In genomic region chrX:107675823-107676555, GRCh38 we compare ENCODE assay signal across 8 cellular contexts. TPM values are rescaled to one million over a fixed set of nuclear protein-coding genes. Genes with fewer than 3 reads are reported as not detected.
A peak's percentile ranks its signal among the peaks of the same experiment; 100 is the strongest.
DNase-seq lines count a peak whose midpoint lies in the region; ATAC-seq and TF ChIP-seq lines count a peak whose summit lies in the region.

No MANE protein-coding gene starts in this region.

- H3K27me3 ChIP-seq in CD8-positive, alpha-beta memory T cell (ENCODE audit: insufficient read depth, low read length, poor library complexity, severe bottlenecking), result no peaks in the 10 kb centered on the region
- peaks cover 0 to 18% (median 0%) of the 10 kb centered on the region in 3 donors for H3K27me3 ChIP-seq in stomach

- no peaks in the 10 kb centered on the region for H3K9me3 ChIP-seq in CD8-positive, alpha-beta memory T cell (ENCODE audit: low read length)
- no peaks in the 10 kb centered on the region for H3K9me3 ChIP-seq in stomach

- peak in 2 of 5 donors; percentile 42 to 47 for DNase-seq in CD8-positive, alpha-beta memory T cell
- DNase-seq in NCI-H146 (lab: John Stamatoyannopoulos, UW) (peak; percentile 46), immature natural killer cell (no peak), stomach (no peak), NCI-H446 treated with DMSO at 0.1 percent for 48 hours (lab: John Stamatoyannopoulos, UW) (no peak)
- DNase-seq in activated naive CD8-positive, alpha-beta T cell treated with anti-CD3 and anti-CD28 coated beads for 36 hours, result no peak
- no peak for DNase-seq in stimulated activated CD4-positive, alpha-beta T cell treated with anti-CD3 and anti-CD28 coated beads, Interleukin-15, amount 100 ng/mL, for 24 hours

- H3K4me1 ChIP-seq in CD8-positive, alpha-beta memory T cell (ENCODE audit: insufficient read depth, low read length), result peaks cover 64% of the 10 kb centered on the region
- peaks cover 10 to 41% (median 33%) of the 10 kb centered on the region in 4 donors for H3K4me1 ChIP-seq in stomach

- H3K9me3 Mint-ChIP-seq in CD8-positive, alpha-beta memory T cell, result peaks cover 0 to 2% (median 0%) of the 10 kb centered on the region in 5 donors
- H3K9me3 Mint-ChIP-seq in activated naive CD8-positive, alpha-beta T cell treated with anti-CD3 and anti-CD28 coated beads for 36 hours, result no peaks in the 10 kb centered on the region
- peaks cover 0 to 2% (median 0%) of the 10 kb centered on the region in 6 donors for H3K9me3 Mint-ChIP-seq in immature natural killer cell

- intact Hi-C loops in stomach (cut with DNase I; ENCODE audit: low total_unique reads), result no loop called here

- H3K36me3 ChIP-seq in CD8-positive, alpha-beta memory T cell (ENCODE audit: insufficient read depth, low read length), result no peaks in the 10 kb centered on the region
- no peaks in the 10 kb centered on the region for H3K36me3 ChIP-seq in stomach

- TF ChIP-seq EP300 in stomach (IDR thresholded peaks at IDR 0.05), result no peak

- H3K27me3 Mint-ChIP-seq in CD8-positive, alpha-beta memory T cell, result peaks cover 0 to 14% of the 10 kb centered on the region in 2 donors
- no peaks in the 10 kb centered on the region for H3K27me3 Mint-ChIP-seq in activated naive CD8-positive, alpha-beta T cell treated with anti-CD3 and anti-CD28 coated beads for 36 hours
- H3K27me3 Mint-ChIP-seq in immature natural killer cell (ENCODE audit: low read depth in 3 of 3), result peaks cover 26 to 37% (median 33%) of the 10 kb centered on the region in 3 donors

- CTCF ChIA-PET in CD8-positive, alpha-beta memory T cell (lab: Charles Lee), result interaction anchor here (0.9 to 10.9 kb wide), 4 partner anchors 10 to 101 kb away, joined by 3 to 300 read pairs (median 3); partner anchors contain the start of gene NCBP2L

- POLR2A ChIA-PET in CD8-positive, alpha-beta memory T cell (lab: Charles Lee), result interaction anchor here (0.8 to 9.4 kb wide), 4 partner anchors 10 to 66 kb away, joined by 3 to 330 read pairs (median 4); no protein-coding TSS in a partner anchor

- no peak for TF ChIP-seq CTCF in stomach (IDR thresholded peaks at IDR 0.05)

- ATAC-seq in HG03025 (IDR thresholded peaks at IDR 0.05; ENCODE audit: low FRiP score, unreplicated experiment), result no peak

- no peak for TF ChIP-seq POLR2A in stomach (IDR thresholded peaks at IDR 0.05)

- 10 to 33% (median 19%) methylated on average over 9 of the region's 9 CpGs for WGBS in stomach, 5 donors

- peaks cover 69 to 88% (median 82%) of the 10 kb centered on the region in 3 donors for H3K4me1 Mint-ChIP-seq in CD8-positive, alpha-beta memory T cell
- peaks cover 44% of the 10 kb centered on the region for H3K4me1 Mint-ChIP-seq in activated naive CD8-positive, alpha-beta T cell treated with anti-CD3 and anti-CD28 coated beads for 36 hours
- peaks cover 60 to 62% of the 10 kb centered on the region in 2 donors for H3K4me1 Mint-ChIP-seq in immature natural killer cell

- peaks cover 0 to 3% (median 0%) of the 10 kb centered on the region in 3 donors for H3K36me3 Mint-ChIP-seq in CD8-positive, alpha-beta memory T cell
- H3K36me3 Mint-ChIP-seq in activated naive CD8-positive, alpha-beta T cell treated with anti-CD3 and anti-CD28 coated beads for 36 hours, result peaks cover 4% of the 10 kb centered on the region
- H3K36me3 Mint-ChIP-seq in immature natural killer cell, result no peaks in the 10 kb centered on the region

- H3K4me3 ChIP-seq in CD8-positive, alpha-beta memory T cell (ENCODE audit: low read length), result peak overlapping the region; percentile 53
- H3K4me3 ChIP-seq in stomach, result peak overlapping the region; percentile 43 to 52 (median 50)

- H3K27ac ChIP-seq in CD8-positive, alpha-beta memory T cell (ENCODE audit: low read depth, low read length), result peak overlapping the region; percentile 99
- H3K27ac ChIP-seq in stomach, result peak overlapping the region; percentile 90 to 94 (median 93)

- H3K27ac Mint-ChIP-seq in CD8-positive, alpha-beta memory T cell, result peak overlapping the region; percentile 99 to 100 (median 100)
- H3K27ac Mint-ChIP-seq in activated naive CD8-positive, alpha-beta T cell treated with anti-CD3 and anti-CD28 coated beads for 36 hours, result peak overlapping the region; percentile 98
- H3K27ac Mint-ChIP-seq in immature natural killer cell, result peak overlapping the region in 5 of 6 donors; percentile 96 to 99 (median 99)

- peak overlapping the region; percentile 81 to 91 (median 84) for H3K4me3 Mint-ChIP-seq in CD8-positive, alpha-beta memory T cell
- peak overlapping the region; percentile 90 for H3K4me3 Mint-ChIP-seq in activated naive CD8-positive, alpha-beta T cell treated with anti-CD3 and anti-CD28 coated beads for 36 hours
- peak overlapping the region in 3 of 5 donors; percentile 43 to 79 (median 59) for H3K4me3 Mint-ChIP-seq in immature natural killer cell

RNA-seq across cellular contexts. Expression of gene PRPS1, which starts 47.7 kb away (rescaled TPM):
- total RNA-seq in CD8-positive, alpha-beta memory T cell, result 100 to 1,000 TPM; 110 to 113 TPM
- 49.7 TPM for polyA plus RNA-seq in CD8-positive, alpha-beta memory T cell
- 100 to 1,000 TPM; 123 to 129 TPM for total RNA-seq in activated naive CD8-positive, alpha-beta T cell treated with anti-CD3 and anti-CD28 coated beads for 36 hours
- polyA plus RNA-seq in immature natural killer cell (10 to 100 TPM; 41.9 to 54.6 (median 45.6) TPM), stomach (10 to 100 TPM; 10.3 to 19.9 (median 18.6) TPM)
- total RNA-seq in stomach, result 10 to 100 TPM in 4 of 5 donors, 1 to 10 TPM in 1; 1.2 to 46.4 (median 20.4) TPM
